In genomic region chr21:36092676-36093075, GRCh38 we compare ENCODE assay signal across 18 cellular contexts.
"Had no signal": no experiment of that assay in that cellular context is flagged by ENCODE, and none has a peak within 500 bp of the region (broad histone marks: within the 10 kb centered on the region; RNA-seq: fewer than 3 reads in every experiment).

No MANE protein-coding gene starts in this region.

- H3K4me3 ChIP-seq: Peyer's patch had no signal

- DNase-seq: activated B cell treated with CpG ODN at 0.5 μM for 24 hours; activated CD4-positive, alpha-beta memory T cell treated with anti-CD3 and anti-CD28 coated beads for 36 hours; activated CD4-positive, alpha-beta T cell treated with anti-CD3 and anti-CD28 coated beads for 1 hour; activated CD4-positive, alpha-beta T cell treated with anti-CD3 and anti-CD28 coated beads, Interleukin-2, amount 10 ng/mL, durations not matched to agents 7 days and 5 days; activated CD8-positive, alpha-beta memory T cell treated with anti-CD3 and anti-CD28 coated beads for 24 hours; activated effector memory CD4-positive, alpha-beta T cell treated with anti-CD3 and anti-CD28 coated beads, Interleukin-2, amount 50 U/mL, for 16 hours; activated naive CD4-positive, alpha-beta T cell treated with Interleukin-2 at 50 U/mL for 16 hours; activated naive CD8-positive, alpha-beta T cell treated with anti-CD3 and anti-CD28 coated beads, Interleukin-2, amount 50 U/mL, for 24 hours; activated T-cell treated with anti-CD3 and anti-CD28 coated beads, Interleukin-2, amount 50 U/mL, for 4 hours; amniotic stem cell; NCI-H1105 treated with DMSO at 0.1 percent for 48 hours; NCI-H1436 treated with DMSO at 0.1 percent for 48 hours; NCI-H187; NCI-H2081; NCI-H510A treated with DMSO at 0.1 percent for 48 hours; Peyer's patch; SHP77 treated with DMSO at 0.1 percent for 48 hours had no signal

- H3K4me1 ChIP-seq: Peyer's patch had no signal

- H3K27ac ChIP-seq: Peyer's patch had no signal

- H3K27me3 ChIP-seq: Peyer's patch had no signal

- H3K36me3 ChIP-seq: Peyer's patch had no signal

- ATAC-seq: activated naive CD4-positive, alpha-beta T cell treated with anti-CD3 and anti-CD28 coated beads, Interleukin-2, amount 50 U/mL, for 72 hours; activated naive CD8-positive, alpha-beta T cell treated with anti-CD3 and anti-CD28 coated beads, Interleukin-2, amount 50 U/mL, for 24 hours; activated T-cell treated with anti-CD3 and anti-CD28 coated beads, Interleukin-2, amount 50 U/mL, for 4 hours had no signal
